Comparison of ENCODE assay signal across 21 cellular contexts in the genomic region with DNA sequence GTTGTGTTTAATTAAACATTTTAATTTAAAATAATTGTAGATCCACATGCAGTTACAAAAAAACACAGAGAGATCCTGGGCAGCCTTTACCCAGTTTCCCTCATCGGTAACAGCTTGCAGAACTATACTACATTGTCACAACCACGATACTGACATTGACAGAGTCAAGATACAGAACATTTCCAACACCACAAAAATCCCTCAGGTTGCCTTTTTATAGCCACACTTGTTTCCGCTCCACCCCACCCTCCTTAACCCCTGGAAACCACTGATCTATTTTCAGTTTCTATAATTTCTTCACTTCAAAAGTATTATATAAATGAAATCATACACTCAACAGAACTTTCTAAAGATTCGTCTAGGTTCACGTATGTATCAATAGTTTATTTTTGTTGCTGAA.
"Had no signal": no experiment of that assay in that cellular context is flagged by ENCODE, and none has a peak within 500 bp of the region (broad histone marks: within the 10 kb centered on the region; RNA-seq: fewer than 3 reads in every experiment).

No MANE protein-coding gene starts in this region.

- DNase-seq: activated CD4-positive, alpha-beta T cell treated with anti-CD3 and anti-CD28 coated beads, Interleukin-2, amount 50 U/mL, for 48 hours; activated effector memory CD4-positive, alpha-beta T cell treated with anti-CD3 and anti-CD28 coated beads, Interleukin-2, amount 50 U/mL, for 16 hours; activated T-cell treated with anti-CD3 and anti-CD28 coated beads, Interleukin-2, amount 50 U/mL, for 48 hours; adrenal gland; erythroblast; heart right ventricle; left cardiac atrium; lower lobe of right lung; right cardiac atrium; stimulated activated CD4-positive, alpha-beta T cell treated with anti-CD3 and anti-CD28 coated beads, Interleukin-15, amount 100 ng/mL, for 24 hours; stimulated activated CD4-positive, alpha-beta T cell treated with anti-CD3 and anti-CD28 coated beads, Interleukin-4, amount 100 ng/mL, for 1 hour; stomach; T-helper 2 cell; testis; upper lobe of right lung had no signal

- H3K4me3 Mint-ChIP-seq: activated naive CD4-positive, alpha-beta T cell treated with anti-CD3 and anti-CD28 coated beads, Interleukin-2, amount 50 U/mL, for 24 hours; mesothelial cell of epicardium; neural crest cell had no signal

- H3K27ac ChIP-seq: adrenal gland, gastroesophageal sphincter, heart right ventricle, lower lobe of right lung, prostate gland, stomach, testis, upper lobe of right lung had no signal

- H3K27ac Mint-ChIP-seq: activated naive CD4-positive, alpha-beta T cell treated with anti-CD3 and anti-CD28 coated beads, Interleukin-2, amount 50 U/mL, for 24 hours; mesothelial cell of epicardium had no signal

- H3K9me3 ChIP-seq: adrenal gland, gastroesophageal sphincter, lower lobe of right lung, prostate gland, stomach, testis, upper lobe of right lung had no signal

- H3K36me3 Mint-ChIP-seq: activated naive CD4-positive, alpha-beta T cell treated with anti-CD3 and anti-CD28 coated beads, Interleukin-2, amount 50 U/mL, for 24 hours; mesothelial cell of epicardium had no signal

- H3K4me1 ChIP-seq: adrenal gland, gastroesophageal sphincter, heart right ventricle, lower lobe of right lung, prostate gland, testis, upper lobe of right lung had no signal

- H3K4me1 Mint-ChIP-seq: activated naive CD4-positive, alpha-beta T cell treated with anti-CD3 and anti-CD28 coated beads, Interleukin-2, amount 50 U/mL, for 24 hours; neural crest cell had no signal

- H3K4me3 ChIP-seq: adrenal gland, gastroesophageal sphincter, heart right ventricle, lower lobe of right lung, prostate gland, skin epidermis, stomach, testis, upper lobe of right lung had no signal

- H3K36me3 ChIP-seq: adrenal gland, heart right ventricle, lower lobe of right lung, prostate gland, stomach, upper lobe of right lung had no signal

- ATAC-seq: gastroesophageal sphincter, heart right ventricle, left cardiac atrium, lower lobe of right lung, right cardiac atrium, upper lobe of right lung had no signal

- H3K27me3 ChIP-seq: adrenal gland, gastroesophageal sphincter, heart right ventricle, stomach, testis, upper lobe of right lung had no signal

- H3K9me3 Mint-ChIP-seq: activated naive CD4-positive, alpha-beta T cell treated with anti-CD3 and anti-CD28 coated beads, Interleukin-2, amount 50 U/mL, for 24 hours; mesothelial cell of epicardium had no signal

- H3K27me3 Mint-ChIP-seq: activated naive CD4-positive, alpha-beta T cell treated with anti-CD3 and anti-CD28 coated beads, Interleukin-2, amount 50 U/mL, for 24 hours had no signal
